Comparison of ENCODE assay signal across 13 cellular contexts in genomic region chr21:45378258-45378966, GRCh38. TPM values are rescaled to one million over a fixed set of nuclear protein-coding genes. Genes with fewer than 3 reads are reported as not detected.
DNase-seq lines count a peak whose midpoint lies in the region; ATAC-seq and TF ChIP-seq lines count a peak whose summit lies in the region.
"Had no signal": no experiment of that assay in that cellular context is flagged by ENCODE, and none has a peak within 500 bp of the region (broad histone marks: within the 10 kb centered on the region; RNA-seq: fewer than 3 reads in every experiment).

No MANE protein-coding gene starts in this region.

- H3K27ac Mint-ChIP-seq in GM23338, result peak overlapping the region; percentile 56
- H3K27ac Mint-ChIP-seq in WTC11, result peak overlapping the region; percentile 84
- peak overlapping the region; percentile 92 for H3K27ac Mint-ChIP-seq in progenitor cell of endocrine pancreas

- peaks cover 7% of the 10 kb centered on the region; the same call in 1 of the 2 replicates for H3K4me1 ChIP-seq in GM23338 (ENCODE audit: insufficient read depth)
- peaks cover 10% of the 10 kb centered on the region for H3K4me1 ChIP-seq in hepatocyte (ENCODE audit: insufficient read depth)
- H3K4me1 ChIP-seq: ascending aorta, gastroesophageal sphincter had no signal

- H3K79me2 ChIP-seq in GM23338 (replicated peaks; ENCODE audit: insufficient read depth) (no peaks in the 10 kb centered on the region), hepatocyte (no peaks in the 10 kb centered on the region)

- CTCF ChIA-PET in WTC11 (lab: Charles Lee), result interaction anchor here (0.7 kb wide), 1 partner anchor 21 kb away, joined by 3 read pairs; no protein-coding TSS in a partner anchor

- no peaks in the 10 kb centered on the region for H3K9me2 ChIP-seq in GM23338 (ENCODE audit: insufficient read depth)
- H3K9me2 ChIP-seq in hepatocyte (replicated peaks; ENCODE audit: insufficient read depth), result no peaks in the 10 kb centered on the region

- peak; percentile 84 for ATAC-seq in GM23338
- ATAC-seq in WTC11, result peak; percentile 82
- no peak for ATAC-seq in GM19023 (IDR thresholded peaks at IDR 0.05; ENCODE audit: unreplicated experiment)
- ATAC-seq: gastroesophageal sphincter; mucosa of descending colon; stimulated activated naive CD8-positive, alpha-beta T cell treated with anti-CD3 and anti-CD28 coated beads, Interleukin-15, Interleukin-2, amounts not matched to agents 100 U/mL and 50 U/mL, for 24 hours had no signal

- H3K4me3 Mint-ChIP-seq in GM23338 (no peak overlapping the region; the same call in 2 of the 3 replicates), WTC11 (no peak overlapping the region), progenitor cell of endocrine pancreas (ENCODE audit: low read depth) (no peak overlapping the region)

- peaks cover 9% of the 10 kb centered on the region; the same call in 1 of the 2 replicates for H3F3A ChIP-seq in GM23338 (replicated peaks; ENCODE audit: low read depth)

- peaks cover 11% of the 10 kb centered on the region for H3K27me3 Mint-ChIP-seq in GM23338 (ENCODE audit: insufficient read depth, low read depth, poor library complexity)
- H3K27me3 Mint-ChIP-seq in WTC11 (ENCODE audit: low read depth), result peaks cover 14% of the 10 kb centered on the region
- peaks cover 7% of the 10 kb centered on the region for H3K27me3 Mint-ChIP-seq in progenitor cell of endocrine pancreas

- peaks cover 13% of the 10 kb centered on the region for H3K9me3 Mint-ChIP-seq in GM23338
- H3K9me3 Mint-ChIP-seq in WTC11, result peaks cover 16% of the 10 kb centered on the region
- H3K9me3 Mint-ChIP-seq in progenitor cell of endocrine pancreas (ENCODE audit: low read depth), result no peaks in the 10 kb centered on the region

- WGBS in hepatocyte (ENCODE audit: low lambda C conversion rate, missing lambda C conversion rate), result 35% methylated on average over 13 of the region's 13 CpGs

- TF ChIP-seq CTCF in GM23338 (conservative IDR thresholded peaks at IDR 0.05; ENCODE audit: low read depth in 2 of 2) (no peak), WTC11 (IDR thresholded peaks at IDR 0.05) (no peak), hepatocyte (IDR thresholded peaks at IDR 0.05; ENCODE audit: poor library complexity) (no peak), progenitor cell of endocrine pancreas (IDR thresholded peaks at IDR 0.05; ENCODE audit: unreplicated experiment) (no peak)

- H4K20me1 ChIP-seq in GM23338 (replicated peaks; ENCODE audit: insufficient read depth), result no peaks in the 10 kb centered on the region
- H4K20me1 ChIP-seq in hepatocyte (ENCODE audit: insufficient read depth, poor library complexity, severe bottlenecking), result no peaks in the 10 kb centered on the region

- no peak overlapping the region for H3K4me3 ChIP-seq in GM23338
- no peak overlapping the region for H3K4me3 ChIP-seq in hepatocyte
- H3K4me3 ChIP-seq: ascending aorta, gastroesophageal sphincter, mucosa of descending colon had no signal

- H3K27me3 ChIP-seq in GM23338 (ENCODE audit: insufficient read depth) (no peaks in the 10 kb centered on the region), hepatocyte (no peaks in the 10 kb centered on the region)
- H3K27me3 ChIP-seq: ascending aorta, gastroesophageal sphincter had no signal

- POLR2A ChIA-PET in WTC11 (lab: Charles Lee), result no interaction called here

- H3K36me3 ChIP-seq in GM23338 (ENCODE audit: insufficient read depth) (no peaks in the 10 kb centered on the region), hepatocyte (replicated peaks; ENCODE audit: insufficient read depth, low read depth) (no peaks in the 10 kb centered on the region)
- H3K36me3 ChIP-seq: ascending aorta, gastroesophageal sphincter had no signal

- no peak overlapping the region for H2AFZ ChIP-seq in GM23338
- no peak overlapping the region for H2AFZ ChIP-seq in hepatocyte

- H3K4me1 Mint-ChIP-seq in GM23338 (peaks cover 28% of the 10 kb centered on the region), WTC11 (peaks cover 31% of the 10 kb centered on the region), progenitor cell of endocrine pancreas (ENCODE audit: low read depth) (peaks cover 18% of the 10 kb centered on the region)

- peak; percentile 80 for DNase-seq in GM23338 (ENCODE audit: low spot score)
- peak; percentile 41 for DNase-seq in WTC11 (ENCODE audit: low spot score)
- peak; percentile 54 for DNase-seq in hepatocyte (ENCODE audit: low spot score)
- DNase-seq in progenitor cell of endocrine pancreas (ENCODE audit: low spot score, unreplicated experiment), result no peak
- DNase-seq in occipital lobe (lab: John Stamatoyannopoulos, UW), result no peak
- DNase-seq in NCI-H1092 (lab: John Stamatoyannopoulos, UW), result no peak
- DNase-seq in activated T-cell treated with anti-CD3 and anti-CD28 coated beads, Interleukin-2, amount 50 U/mL, for 48 hours, result no peak
- DNase-seq: DMS79 treated with DMSO at 0.1 percent for 48 hours; stimulated activated naive CD8-positive, alpha-beta T cell treated with anti-CD3 and anti-CD28 coated beads, Interleukin-15, Interleukin-2, amounts not matched to agents 100 U/mL and 50 U/mL, for 24 hours had no signal

- H3K36me3 Mint-ChIP-seq in GM23338 (ENCODE audit: low read depth) (peaks cover 17% of the 10 kb centered on the region), WTC11 (peaks cover 13% of the 10 kb centered on the region), progenitor cell of endocrine pancreas (ENCODE audit: insufficient read depth) (peaks cover 1% of the 10 kb centered on the region)

- H3K27ac ChIP-seq in GM23338 (ENCODE audit: low read depth) (peak overlapping the region; percentile 81), hepatocyte (peak overlapping the region; percentile 41)
- H3K27ac ChIP-seq: ascending aorta, gastroesophageal sphincter had no signal

- peak overlapping the region; percentile 2; the same call in 1 of the 2 replicates for H3K4me2 ChIP-seq in GM23338
- H3K4me2 ChIP-seq in hepatocyte, result no peak overlapping the region

- H3K9me3 ChIP-seq in hepatocyte (ENCODE audit: low read depth), result no peaks in the 10 kb centered on the region
- H3K9me3 ChIP-seq: ascending aorta, gastroesophageal sphincter, mucosa of descending colon had no signal

TF ChIP-seq in GM23338, 12 proteins besides CTCF, POLR2A, EP300 and RAD21 (continues in another document):
- TF ChIP-seq NANOG (IDR thresholded peaks at IDR 0.05; ENCODE audit: borderline replicate concordance), result no peak
- no peak for TF ChIP-seq ZNF114 (CRISPR knock-in tag; IDR thresholded peaks at IDR 0.05)
- TF ChIP-seq ZNF331 (CRISPR knock-in tag; IDR thresholded peaks at IDR 0.05; ENCODE audit: low read depth), result no peak
- no peak for TF ChIP-seq CREB1 (CRISPR knock-in tag; IDR thresholded peaks at IDR 0.05; ENCODE audit: low read depth)
- TF ChIP-seq POLR2AphosphoS5 (IDR thresholded peaks at IDR 0.05; ENCODE audit: low read depth), result no peak
- no peak for TF ChIP-seq JUNB (IDR thresholded peaks at IDR 0.05; ENCODE audit: unreplicated experiment)
- no peak for TF ChIP-seq STAT1 (IDR thresholded peaks at IDR 0.05; ENCODE audit: unreplicated experiment)

TF ChIP-seq in WTC11, 78 proteins besides CTCF, POLR2A, EP300 and RAD21:
- peak; percentile 88 for TF ChIP-seq ZNF423 (CRISPR knock-in tag; IDR thresholded peaks at IDR 0.05)
- TF ChIP-seq ZNF121 (CRISPR knock-in tag; IDR thresholded peaks at IDR 0.05), result no peak
TF ChIP-seq in WTC11: peak in this region for 1.

RNA-seq across cellular contexts. Expression of gene COL18A1, which starts 26.6 kb away (rescaled TPM):
- total RNA-seq in GM23338 (2014; rRNA removed; shearing (Covaris generic)), result 287 and 430 TPM in 2 replicates
- polyA plus RNA-seq in GM23338 (2016; fragmentation: Nextera tagmentation; extraction: Ambion mirVana), result 38.4 and 45.1 TPM in 2 replicates
- total RNA-seq in WTC11 (2021), result 231 to 241 TPM (median 231 TPM) in 3 replicates
- total RNA-seq in hepatocyte, result 67.3 and 97.1 TPM in 2 replicates
- 140 and 178 TPM in 2 replicates for polyA plus RNA-seq in hepatocyte
- total RNA-seq in progenitor cell of endocrine pancreas, result 271 TPM in 2 replicates
- 15.4 TPM for total RNA-seq in occipital lobe

Comparison
In these comparisons a context has a peak if more than half of its experiments do, and no peak if none do; other contexts are left out.
1. DNase-seq: peak in GM23338 (single experiment), WTC11 (single experiment) and hepatocyte (single experiment); none in progenitor cell of endocrine pancreas (single experiment), occipital lobe (single experiment), NCI-H1092 (single experiment) and activated T-cell treated with anti-CD3 and anti-CD28 coated beads, Interleukin-2, amount 50 U/mL, for 48 hours (0 of 2).
2. Peak in every context shown above with its lines, with median percentiles within 50 percentile points of each other: H3K27ac Mint-ChIP-seq.